ENCODE assay signal across 13 cellular contexts in the genomic region with DNA sequence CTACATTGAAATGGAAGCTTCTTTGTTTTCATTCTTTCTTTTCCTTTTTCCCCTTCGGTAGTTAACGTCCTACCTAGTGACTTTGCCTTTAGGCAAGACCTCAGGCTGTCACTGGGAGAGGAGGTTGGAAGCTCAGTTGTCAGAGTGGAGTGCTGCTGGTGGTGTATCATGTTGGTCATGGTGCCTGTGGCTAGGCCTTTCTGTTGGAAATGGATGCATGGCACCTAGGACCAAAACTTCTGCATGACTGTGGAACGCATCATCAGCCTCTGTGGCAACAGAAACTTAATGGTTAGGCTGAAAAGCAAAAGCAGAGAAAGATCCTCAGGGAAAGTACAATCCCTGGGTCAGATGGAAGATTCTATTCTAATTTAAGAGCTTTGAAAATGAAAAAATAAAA. TPM values are rescaled to one million over a fixed set of nuclear protein-coding genes. Genes with fewer than 3 reads are reported as not detected.
DNase-seq lines count a peak whose midpoint lies in the region; ATAC-seq and TF ChIP-seq lines count a peak whose summit lies in the region.
"Had no signal": no experiment of that assay in that cellular context is flagged by ENCODE, and none has a peak within 500 bp of the region (broad histone marks: within the 10 kb centered on the region; RNA-seq: fewer than 3 reads in every experiment).

No MANE protein-coding gene starts in this region.

- H3K9me3 ChIP-seq in smooth muscle cell (replicated peaks; ENCODE audit: low read depth) (peaks cover 3% of the 10 kb centered on the region), right cardiac atrium (ENCODE audit: control insufficient read depth, low read length) (no peaks in the 10 kb centered on the region)

- no peaks in the 10 kb centered on the region for H3K27me3 Mint-ChIP-seq in activated naive CD8-positive, alpha-beta T cell
- H3K27me3 Mint-ChIP-seq in activated naive CD8-positive, alpha-beta T cell treated with anti-CD3 and anti-CD28 coated beads for 36 hours = no peaks in the 10 kb centered on the region
- H3K27me3 Mint-ChIP-seq: stimulated activated naive B cell treated with anti-CD40 and anti-IgM and Interleukin-4, amounts not matched to agents 10 μg/mL and 1 μg/mL and 100 μg/mL, for 72 hours had no signal

- H4K20me1 ChIP-seq in KMS-11 (ENCODE audit: insufficient read depth) (no peaks in the 10 kb centered on the region), smooth muscle cell (ENCODE audit: low read depth) (no peaks in the 10 kb centered on the region)

- no peak for DNase-seq in activated naive CD8-positive, alpha-beta T cell treated with anti-CD3 and anti-CD28 coated beads for 36 hours
- DNase-seq in fibroblast of gingiva (ENCODE audit: low read depth) (peak; percentile 8), smooth muscle cell (lab: John Stamatoyannopoulos, UW; ENCODE audit: unreplicated experiment) (no peak), right cardiac atrium (no peak), dermis blood vessel endothelial cell (no peak)
- DNase-seq: hypothalamus; Karpas-422; stimulated activated CD4-positive, alpha-beta T cell treated with anti-CD3 and anti-CD28 coated beads, Interleukin-2, amount 100 ng/mL, for 24 hours; stimulated activated naive B cell treated with anti-CD40 and anti-IgM and Interleukin-4, amounts not matched to agents 10 μg/mL and 1 μg/mL and 100 μg/mL, for 72 hours had no signal

- WGBS in smooth muscle cell (ENCODE audit: low lambda C conversion rate) = 80% methylated on average over 3 of the region's 3 CpGs
- 98% methylated on average over 3 of the region's 3 CpGs for WGBS in right cardiac atrium

- H3K36me3 ChIP-seq in KMS-11 (ENCODE audit: insufficient read depth) (no peaks in the 10 kb centered on the region), smooth muscle cell (ENCODE audit: low read depth) (peaks cover 27% of the 10 kb centered on the region)

- no peak overlapping the region for H3K4me3 ChIP-seq in KMS-11 (IDR thresholded peaks at IDR 0.05; ENCODE audit: insufficient read depth, low read depth, low read length)
- H3K4me3 ChIP-seq in smooth muscle cell = no peak overlapping the region
- no peak overlapping the region for H3K4me3 ChIP-seq in right cardiac atrium (ENCODE audit: low read length)

- H3K9ac ChIP-seq in KMS-11 = no peak overlapping the region
- no peak overlapping the region for H3K9ac ChIP-seq in smooth muscle cell (ENCODE audit: low read depth)

- H3K27ac ChIP-seq in KMS-11 = peak overlapping the region; percentile 93; the same call in 1 of the 2 replicates
- H3K27ac ChIP-seq in smooth muscle cell (ENCODE audit: low read depth) = peak overlapping the region; percentile 88
- no peak overlapping the region for H3K27ac ChIP-seq in right cardiac atrium (ENCODE audit: low read length)

- no peak overlapping the region for H2AFZ ChIP-seq in KMS-11 (ENCODE audit: low read depth)
- no peak overlapping the region for H2AFZ ChIP-seq in smooth muscle cell (ENCODE audit: low read depth)

- H3K4me3 Mint-ChIP-seq in activated naive CD8-positive, alpha-beta T cell = no peak overlapping the region
- H3K4me3 Mint-ChIP-seq in activated naive CD8-positive, alpha-beta T cell treated with anti-CD3 and anti-CD28 coated beads for 36 hours = no peak overlapping the region
- H3K4me3 Mint-ChIP-seq: stimulated activated naive B cell treated with anti-CD40 and anti-IgM and Interleukin-4, amounts not matched to agents 10 μg/mL and 1 μg/mL and 100 μg/mL, for 72 hours had no signal

- H3K4me2 ChIP-seq in KMS-11 (no peak overlapping the region), smooth muscle cell (no peak overlapping the region)

- peaks cover 8% of the 10 kb centered on the region for H3K9me3 Mint-ChIP-seq in activated naive CD8-positive, alpha-beta T cell (ENCODE audit: low read depth)
- H3K9me3 Mint-ChIP-seq in activated naive CD8-positive, alpha-beta T cell treated with anti-CD3 and anti-CD28 coated beads for 36 hours = peaks cover 11% of the 10 kb centered on the region

- peaks cover 7% of the 10 kb centered on the region for H3F3A ChIP-seq in smooth muscle cell (ENCODE audit: low read depth)

- H3K4me1 ChIP-seq in KMS-11 (ENCODE audit: low read depth, poor library complexity, severe bottlenecking) (peaks cover 56% of the 10 kb centered on the region), smooth muscle cell (ENCODE audit: low read depth) (peaks cover 7% of the 10 kb centered on the region), right cardiac atrium (ENCODE audit: control insufficient read depth, insufficient read depth, low read length) (peaks cover 2% of the 10 kb centered on the region)

- intact Hi-C loops in right cardiac atrium (cut with DNase I) = no loop called here

- H3K36me3 Mint-ChIP-seq in activated naive CD8-positive, alpha-beta T cell = peaks cover 35% of the 10 kb centered on the region
- peaks cover 58% of the 10 kb centered on the region for H3K36me3 Mint-ChIP-seq in activated naive CD8-positive, alpha-beta T cell treated with anti-CD3 and anti-CD28 coated beads for 36 hours

- TF ChIP-seq CTCF in KMS-11 (conservative IDR thresholded peaks at IDR 0.05; ENCODE audit: low read depth, low read length) (no peak), smooth muscle cell (IDR thresholded peaks at IDR 0.05; ENCODE audit: borderline replicate concordance, insufficient read depth, poor library complexity, severe bottlenecking) (no peak)

- ATAC-seq in right cardiac atrium (no peak), HG02798 (IDR thresholded peaks at IDR 0.05; ENCODE audit: poor library complexity, unreplicated experiment) (no peak)
- ATAC-seq: Panc1; stimulated activated naive B cell treated with anti-CD40 and anti-IgM and Interleukin-4, amounts not matched to agents 10 μg/mL and 1 μg/mL and 100 μg/mL, for 72 hours had no signal

- H3K79me2 ChIP-seq in KMS-11 (ENCODE audit: insufficient read depth, low read depth) (no peaks in the 10 kb centered on the region), smooth muscle cell (ENCODE audit: low read depth) (no peaks in the 10 kb centered on the region)

- H3K27me3 ChIP-seq in KMS-11 (ENCODE audit: insufficient read depth, low read depth) = no peaks in the 10 kb centered on the region
- H3K27me3 ChIP-seq in smooth muscle cell (ENCODE audit: low read depth) = no peaks in the 10 kb centered on the region
- no peaks in the 10 kb centered on the region for H3K27me3 ChIP-seq in right cardiac atrium (ENCODE audit: control insufficient read depth, insufficient read depth)

- H3K4me1 Mint-ChIP-seq in activated naive CD8-positive, alpha-beta T cell (ENCODE audit: low read depth) = peaks cover 76% of the 10 kb centered on the region
- peaks cover 55% of the 10 kb centered on the region for H3K4me1 Mint-ChIP-seq in activated naive CD8-positive, alpha-beta T cell treated with anti-CD3 and anti-CD28 coated beads for 36 hours

- peak overlapping the region; percentile 84 for H3K27ac Mint-ChIP-seq in activated naive CD8-positive, alpha-beta T cell
- no peak overlapping the region for H3K27ac Mint-ChIP-seq in activated naive CD8-positive, alpha-beta T cell treated with anti-CD3 and anti-CD28 coated beads for 36 hours
- H3K27ac Mint-ChIP-seq: stimulated activated naive B cell treated with anti-CD40 and anti-IgM and Interleukin-4, amounts not matched to agents 10 μg/mL and 1 μg/mL and 100 μg/mL, for 72 hours had no signal

RNA-seq across cellular contexts. Expression of gene OSTF1, which starts 57.9 kb away (rescaled TPM):
- 10 to 100 TPM; 38.2 to 38.4 TPM for total RNA-seq in activated naive CD8-positive, alpha-beta T cell treated with anti-CD3 and anti-CD28 coated beads for 36 hours
- total RNA-seq in smooth muscle cell (41.5 and 44.5 TPM in 2 replicates), right cardiac atrium (10 to 100 TPM; 26.4 to 35.2 (median 29.7) TPM), dermis blood vessel endothelial cell (115 and 126 TPM in 2 replicates)
- polyA plus RNA-seq in smooth muscle cell (40.6 and 44.2 TPM in 2 replicates), right cardiac atrium (33.8 TPM)

RNA-seq across cellular contexts. Expression of gene NMRK1, which starts 58.3 kb away (rescaled TPM):
- 1 to 10 TPM; 8.5 to 9.0 TPM for total RNA-seq in activated naive CD8-positive, alpha-beta T cell treated with anti-CD3 and anti-CD28 coated beads for 36 hours
- total RNA-seq in smooth muscle cell (12.3 and 20.4 TPM in 2 replicates), right cardiac atrium (10 to 100 TPM; 11.6 to 27.3 (median 21.5) TPM), dermis blood vessel endothelial cell (36.9 and 43.7 TPM in 2 replicates)
- polyA plus RNA-seq in smooth muscle cell (14.1 and 16.4 TPM in 2 replicates), right cardiac atrium (30.2 TPM)
